8 cellular contexts compared by ENCODE assay signal in the genomic region with DNA sequence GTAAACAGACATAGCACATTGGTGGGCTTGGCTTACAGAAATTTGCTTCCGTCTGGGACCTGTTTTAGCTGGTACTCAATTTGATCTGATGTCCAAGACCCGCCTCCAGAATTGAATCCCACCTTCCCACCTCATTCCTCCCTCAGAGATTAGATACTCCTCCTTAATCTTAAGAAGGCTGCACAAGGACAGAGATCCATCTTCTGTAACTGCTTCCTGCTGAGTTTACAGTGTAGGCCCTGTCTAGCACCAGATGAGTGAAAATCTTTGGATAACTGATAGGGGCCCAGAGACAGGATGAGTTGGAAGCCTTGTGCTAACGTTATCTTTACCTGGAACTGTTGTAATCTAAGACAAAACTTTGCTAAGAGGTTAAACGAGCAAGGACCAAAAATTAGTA.
"Had no signal": no experiment of that assay in that cellular context is flagged by ENCODE, and none has a peak within 500 bp of the region (broad histone marks: within the 10 kb centered on the region; RNA-seq: fewer than 3 reads in every experiment).

No MANE protein-coding gene starts in this region.

- H3K9ac ChIP-seq: GM23248 had no signal

- H3K27ac ChIP-seq: GM23248 had no signal

- H3K9me3 ChIP-seq: HAP-1 had no signal

- FAIRE-seq: HTR-8/SVneo had no signal

- ATAC-seq: HCT116 had no signal

- H2AFZ ChIP-seq: GM23248 had no signal

- H3K4me3 Mint-ChIP-seq: HFFc6 had no signal

- H3K4me1 ChIP-seq: HAP-1 had no signal

- DNase-seq: GM23248, GOT3, H7, HFFc6, IMR-90 had no signal

- H3K4me3 ChIP-seq: GM23248, HAP-1 had no signal
